19 cellular contexts compared by ENCODE assay signal in the genomic region with DNA sequence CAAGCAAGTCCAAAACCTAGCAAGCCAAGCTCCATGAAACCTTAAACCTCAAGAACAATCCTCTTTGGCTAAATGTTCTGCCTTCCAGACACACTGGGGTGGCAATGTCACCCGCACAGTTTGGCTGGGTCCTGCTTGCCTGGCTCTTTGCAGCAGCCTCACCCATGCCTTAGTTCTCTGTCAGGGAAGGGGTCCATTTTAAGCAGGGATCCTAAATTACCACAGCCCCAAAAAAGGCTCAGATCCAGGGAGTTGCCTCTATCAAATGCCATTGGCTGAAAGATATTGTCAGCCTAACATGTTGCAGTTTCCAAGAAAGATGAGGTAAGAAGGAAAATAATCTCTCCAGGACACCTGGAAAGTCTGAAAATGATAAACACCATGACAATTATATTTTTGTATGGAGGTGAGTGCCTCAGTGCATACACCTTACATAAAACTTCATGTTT. TPM values are rescaled to one million over a fixed set of nuclear protein-coding genes. Genes with fewer than 3 reads are reported as not detected.
DNase-seq lines count a peak whose midpoint lies in the region; ATAC-seq, FAIRE-seq and TF ChIP-seq lines count a peak whose summit lies in the region.
"Had no signal": no experiment of that assay in that cellular context is flagged by ENCODE, and none has a peak within 500 bp of the region (broad histone marks: within the 10 kb centered on the region; RNA-seq: fewer than 3 reads in every experiment).

No MANE protein-coding gene starts in this region.

- no peaks in the 10 kb centered on the region for H3K36me3 Mint-ChIP-seq in GM23338 (ENCODE audit: low read depth)
- H3K36me3 Mint-ChIP-seq: CD4-positive, CD25-positive, alpha-beta regulatory T cell; CD8-positive, alpha-beta T cell had no signal

- ATAC-seq in GM23338 (no peak), K562 (peak; percentile 82), sciatic nerve (no peak), HG02798 (IDR thresholded peaks at IDR 0.05; ENCODE audit: poor library complexity, unreplicated experiment) (no peak)
- ATAC-seq: CD8-positive, alpha-beta T cell had no signal

- H4K20me1 ChIP-seq in GM23338 (replicated peaks; ENCODE audit: insufficient read depth) (no peaks in the 10 kb centered on the region), K562 (replicated peaks; ENCODE audit: control insufficient read depth, insufficient read depth, low read length) (no peaks in the 10 kb centered on the region)
- H4K20me1 ChIP-seq: BLaER1 had no signal

- TF ChIP-seq RAD21 in K562 (CRISPR knock-in tag; conservative IDR thresholded peaks at IDR 0.05 in 1 of 2, IDR thresholded peaks at IDR 0.05 in 1 of 2) = no peak

- H3F3A ChIP-seq in GM23338 (replicated peaks; ENCODE audit: low read depth) = no peaks in the 10 kb centered on the region

- H3K27ac ChIP-seq in GM23338 (ENCODE audit: low read depth) (no peak overlapping the region), K562 (ENCODE audit: extremely low read depth, low read depth, low read length) (peak overlapping the region; percentile 82), kidney (ENCODE audit: low read depth in 2 of 2, low read length in 2 of 2) (no peak overlapping the region)
- H3K27ac ChIP-seq: 22Rv1, BLaER1, C4-2B had no signal

- H3K79me2 ChIP-seq in GM23338 (replicated peaks; ENCODE audit: insufficient read depth) (no peaks in the 10 kb centered on the region), K562 (ENCODE audit: control insufficient read depth, insufficient read depth, low read length) (no peaks in the 10 kb centered on the region)

- in situ Hi-C loops in K562 (cut with MboI) = no loop called here

- intact Hi-C loops in K562 (cut with micrococcal nuclease) = loop anchor here (1.0 to 2.0 kb wide), 2 partner anchors 27 to 59 kb away; no protein-coding TSS in a partner anchor
- intact Hi-C loops in kidney (cut with DNase I) = no loop called here
- intact Hi-C loops in sciatic nerve (cut with DNase I) = no loop called here

- H2AFZ ChIP-seq in GM23338 (peak overlapping the region; percentile 33; the same call in 1 of the 2 replicates), K562 (ENCODE audit: low read depth, low read length) (peak overlapping the region; percentile 92)

- TF ChIP-seq CTCF in GM23338 (conservative IDR thresholded peaks at IDR 0.05; ENCODE audit: low read depth in 2 of 2) (no peak), K562 (IDR thresholded peaks at IDR 0.05 in 2 of 3, conservative IDR thresholded peaks at IDR 0.05 in 1 of 3; ENCODE audit: insufficient read depth in 2 of 3, low read depth in 1 of 3, low read length in 3 of 3) (no peak), kidney (IDR thresholded peaks at IDR 0.05; ENCODE audit: borderline replicate concordance, extremely low read depth, insufficient read depth) (no peak)

- H3K9me2 ChIP-seq in GM23338 (ENCODE audit: insufficient read depth) = no peaks in the 10 kb centered on the region

- POLR2A ChIA-PET in K562 (lab: Yijun Ruan, JAX) = interaction anchor here (0.7 to 1.5 kb wide), 4 partner anchors 23 to 36 kb away, joined by 3 read pairs; no protein-coding TSS in a partner anchor

- H3K27me3 ChIP-seq in GM23338 (ENCODE audit: insufficient read depth) (no peaks in the 10 kb centered on the region), K562 (ENCODE audit: control insufficient read depth in 2 of 2, insufficient read depth in 2 of 2, low read length in 2 of 2) (no peaks in the 10 kb centered on the region)
- H3K27me3 ChIP-seq: BLaER1 had no signal

- H3K9me3 ChIP-seq in K562 (replicated peaks; ENCODE audit: control insufficient read depth, insufficient read depth, low read depth, low read length) (no peaks in the 10 kb centered on the region), kidney (ENCODE audit: control insufficient read depth in 1 of 2, low read length in 2 of 2) (no peaks in the 10 kb centered on the region)
- H3K9me3 ChIP-seq: BLaER1, Caco-2 had no signal

- 0% methylated on average over 1 of the region's 1 CpG for WGBS in K562 (ENCODE audit: insufficient coverage, low coverage, missing lambda C conversion rate)

- peak; percentile 90 for TF ChIP-seq EP300 in K562 (IDR thresholded peaks at IDR 0.05; ENCODE audit: low read length)

- TF ChIP-seq POLR2A in K562 (conservative IDR thresholded peaks at IDR 0.05) = peak; percentile 56

- H3K4me1 ChIP-seq in GM23338 (ENCODE audit: insufficient read depth) (no peaks in the 10 kb centered on the region), K562 (replicated peaks in 1 of 2; ENCODE audit: control insufficient read depth in 2 of 2, insufficient read depth in 2 of 2, low read length in 2 of 2) (peaks cover 0 to 25% of the 10 kb centered on the region in 2 experiments; a peak in 4 of 5 replicates), kidney (ENCODE audit: control insufficient read depth in 1 of 2, insufficient read depth in 1 of 2, low read depth in 1 of 2, low read length in 2 of 2) (no peaks in the 10 kb centered on the region)
- H3K4me1 ChIP-seq: BLaER1, Caco-2 had no signal

- CTCF ChIA-PET in K562 (lab: Yijun Ruan, JAX; ENCODE audit: low intra/inter-chr PET ratio) = no interaction called here

- no peak overlapping the region for H3K4me3 Mint-ChIP-seq in GM23338
- H3K4me3 Mint-ChIP-seq: B cell; CD8-positive, alpha-beta T cell had no signal

- H3K9me3 Mint-ChIP-seq in GM23338 = no peaks in the 10 kb centered on the region
- H3K9me3 Mint-ChIP-seq: CD8-positive, alpha-beta T cell had no signal

- H3K4me2 ChIP-seq in GM23338 (no peak overlapping the region), K562 (ENCODE audit: insufficient read depth, low read length) (peak overlapping the region; percentile 71)
- H3K4me2 ChIP-seq: BLaER1 had no signal

- H3K9me1 ChIP-seq in K562 (ENCODE audit: control insufficient read depth, insufficient read depth, low read length) = no peaks in the 10 kb centered on the region

- peak overlapping the region; percentile 67 to 83; a peak in 3 of 4 replicates for H3K9ac ChIP-seq in K562 (ENCODE audit: insufficient read depth in 1 of 2, low read depth in 2 of 2, low read length in 2 of 2)
- H3K9ac ChIP-seq in kidney (ENCODE audit: low read length in 2 of 2) = no peak overlapping the region
- H3K9ac ChIP-seq: BLaER1 had no signal

- BruUV-seq in K562 (replicated peaks; lab: Mats Ljungman, UMichigan) = no TSS peak

- H3K4me1 Mint-ChIP-seq in GM23338 = no peaks in the 10 kb centered on the region; the same call in 2 of the 3 replicates
- H3K4me1 Mint-ChIP-seq: CD4-positive, CD25-positive, alpha-beta regulatory T cell had no signal

- peak; percentile 81 for FAIRE-seq in K562 (lab: Jason Lieb, UNC)
- FAIRE-seq in kidney (lab: Jason Lieb, UNC) = no peak
- FAIRE-seq: A204.1, G401.6, GM12892 had no signal

- H3K4me3 ChIP-seq in GM23338 (no peak overlapping the region), K562 (no peak overlapping the region), kidney (ENCODE audit: low read length in 2 of 2) (no peak overlapping the region)
- H3K4me3 ChIP-seq: BLaER1 had no signal

- no peak for DNase-seq in GM23338 (ENCODE audit: low spot score)
- DNase-seq in K562 (ENCODE audit: extremely low read depth in 1 of 4, low spot score in 3 of 4) = peak; percentile 39 to 81 (median 60)
- DNase-seq in kidney = peak; percentile 48
- DNase-seq in sciatic nerve (ENCODE audit: low spot score) = no peak
- DNase-seq in stimulated activated CD4-positive, alpha-beta T cell treated with anti-CD3 and anti-CD28 coated beads, Interleukin-4, amount 100 ng/mL, for 4 hours = no peak
- DNase-seq: Caco-2; CD4-positive, CD25-positive, alpha-beta regulatory T cell; CD8-positive, alpha-beta T cell; DMS153; DND-41; HCEC 1CT had no signal

- no peaks in the 10 kb centered on the region for H3K27me3 Mint-ChIP-seq in GM23338 (ENCODE audit: insufficient read depth, low read depth, poor library complexity)
- H3K27me3 Mint-ChIP-seq: B cell; CD4-positive, CD25-positive, alpha-beta regulatory T cell had no signal

- H3K36me3 ChIP-seq in GM23338 (ENCODE audit: insufficient read depth) (no peaks in the 10 kb centered on the region), K562 (ENCODE audit: control insufficient read depth, insufficient read depth, low read length) (no peaks in the 10 kb centered on the region), kidney (ENCODE audit: control insufficient read depth in 1 of 2, insufficient read depth in 2 of 2, low read length in 2 of 2) (no peaks in the 10 kb centered on the region)
- H3K36me3 ChIP-seq: BLaER1 had no signal

- no peak overlapping the region for H3K27ac Mint-ChIP-seq in GM23338
- H3K27ac Mint-ChIP-seq: B cell; CD4-positive, CD25-positive, alpha-beta regulatory T cell; CD8-positive, alpha-beta T cell had no signal

TF ChIP-seq in K562, 482 proteins besides CTCF, POLR2A, EP300 and RAD21 (continues in another document):
- no peak for TF ChIP-seq POLR3A (IDR thresholded peaks at IDR 0.05; ENCODE audit: borderline replicate concordance, extremely low read depth, insufficient read depth, insufficient read length)
- no peak for TF ChIP-seq U2AF2 (optimal IDR thresholded peaks at IDR 0.05; ENCODE audit: low read depth, low read length)
- TF ChIP-seq IFI16 (CRISPR knock-in tag; IDR thresholded peaks at IDR 0.05) = no peak
- no peak for TF ChIP-seq ZNF384 (IDR thresholded peaks at IDR 0.05; ENCODE audit: low read depth, low read length)
- TF ChIP-seq MTA3 (IDR thresholded peaks at IDR 0.05; ENCODE audit: borderline replicate concordance) = 0 out of 2 replicates have a peak, but pooled peaks have one; percentile 61
- no peak for TF ChIP-seq ZNF263 (CRISPR knock-in tag; IDR thresholded peaks at IDR 0.05; ENCODE audit: borderline replicate concordance)

RNA-seq across cellular contexts. Expression of a gene that starts 26.1 kb away (rescaled TPM):
- 9.9 and 20.5 TPM in 2 replicates for total RNA-seq in GM23338 (2014; rRNA removed; shearing (Covaris generic))
- 54.7 and 60.2 TPM in 2 replicates for polyA plus RNA-seq in GM23338 (2016; fragmentation: Nextera tagmentation; extraction: Ambion mirVana)
- 26.5 and 119 TPM in 2 replicates for total RNA-seq in K562 (2011; cell fraction: chromatin; rRNA removed; ENCODE audit: low replicate concordance)
- total RNA-seq in K562 (2011; cell fraction: nucleolus; rRNA removed) = 14.7 and 21.1 TPM in 2 replicates
- total RNA-seq in K562 (2011; cell fraction: nucleoplasm; rRNA removed) = 31.2 and 48.0 TPM in 2 replicates
- 14.9 and 20.2 TPM in 2 replicates for total RNA-seq in K562 (2014; rRNA removed)
- total RNA-seq in K562 (2014; rRNA removed; fragmentation: Illumina TruSeq; extraction: Trizol) = 62.9 and 71.5 TPM in 2 replicates
- total RNA-seq in K562 (2015; rRNA removed; fragmentation: Illumina TruSeq; extraction: Trizol) = 32.1 and 33.0 TPM in 2 replicates
- 46.3 and 51.3 TPM in 2 replicates for total RNA-seq in K562 (2021)
- polyA plus RNA-seq in K562 (2011; rRNA removed) = 49.7 and 69.3 TPM in 2 replicates
- polyA plus RNA-seq in K562 (2011; cell fraction: cytosol; rRNA removed) = 5.4 and 9.4 TPM in 2 replicates
- 21.9 and 36.9 TPM in 2 replicates for polyA plus RNA-seq in K562 (2011; cell fraction: nucleus; rRNA removed)
- 33.2 and 65.1 TPM in 2 replicates for polyA plus RNA-seq in K562 (2012)
- 33.5 and 35.9 TPM in 2 replicates for polyA plus RNA-seq in K562 (2014; fragmentation: Illumina TruSeq; extraction: Trizol)
- polyA plus RNA-seq in K562 (2014; fragmentation: Nextera tagmentation; extraction: Ambion mirVana) = 100 to 1,000 TPM; 127 to 179 TPM
- polyA plus RNA-seq in K562 (2014; rRNA removed) = 44.1 and 49.0 TPM in 2 replicates
- polyA minus RNA-seq in K562 (2011; rRNA and poly(A)+ RNA removed) = 46.9 and 49.1 TPM in 2 replicates
- 8.4 and 15.0 TPM in 2 replicates for polyA minus RNA-seq in K562 (2011; cell fraction: cytosol; rRNA and poly(A)+ RNA removed)
- 77.4 and 99.6 TPM in 2 replicates for polyA minus RNA-seq in K562 (2011; cell fraction: nucleus; rRNA and poly(A)+ RNA removed)
- 50.9 TPM for total RNA-seq in kidney
- polyA plus RNA-seq in kidney (ENCODE audit: insufficient read depth, low read depth, low replicate concordance) = 116 TPM
- 45.1 TPM for total RNA-seq in sciatic nerve

Comparison
In these comparisons a context has a peak if more than half of its experiments do, and no peak if none do; other contexts are left out.
1. DNase-seq: peak in K562 (4 of 4) and kidney (single experiment); none in GM23338 (single experiment), sciatic nerve (single experiment) and stimulated activated CD4-positive, alpha-beta T cell treated with anti-CD3 and anti-CD28 coated beads, Interleukin-4, amount 100 ng/mL, for 4 hours (0 of 2).
2. H3K9ac ChIP-seq: peak in K562 (2 of 2); none in kidney (0 of 2).